ENCODE assay signal across 8 cellular contexts in the genomic region with DNA sequence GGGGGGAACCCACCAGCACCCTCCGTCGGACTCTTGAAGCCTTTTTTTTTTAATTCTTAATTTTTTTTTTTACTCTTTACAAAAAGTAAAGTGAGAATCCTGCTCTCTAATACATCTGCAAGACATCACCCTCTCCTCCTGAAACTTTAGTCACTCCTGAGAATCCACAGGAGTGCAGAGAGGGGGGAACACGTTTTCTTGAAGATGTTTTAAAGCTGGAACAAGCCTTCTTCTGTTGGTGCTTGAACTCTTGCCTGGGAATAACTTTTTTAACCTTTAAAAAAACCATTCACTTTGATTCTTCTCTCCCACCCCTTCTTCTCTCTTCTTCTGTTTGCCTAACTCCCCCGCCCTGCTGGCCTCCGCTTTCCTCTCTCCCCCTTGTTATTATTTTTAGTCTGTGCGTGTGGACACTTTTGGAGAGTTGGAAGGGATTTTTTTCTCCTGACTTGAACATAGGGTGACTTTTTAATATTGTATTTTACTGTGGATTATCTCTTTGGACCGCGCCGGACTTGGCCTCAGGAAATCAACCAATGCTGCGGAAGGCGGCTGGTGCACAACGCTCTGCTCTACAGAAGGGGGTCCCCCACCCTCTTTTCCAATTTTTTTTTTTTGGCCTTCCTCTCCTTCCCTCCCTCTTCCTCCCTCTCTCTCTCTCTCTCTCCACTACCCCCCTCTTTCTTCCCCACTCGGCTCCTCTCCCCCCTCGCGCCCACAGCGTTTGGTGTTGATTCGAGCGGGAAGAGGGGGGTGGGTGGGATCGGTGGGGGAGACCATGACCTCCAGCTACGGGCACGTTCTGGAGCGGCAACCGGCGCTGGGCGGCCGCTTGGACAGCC. TPM values are rescaled to one million over a fixed set of nuclear protein-coding genes. Genes with fewer than 3 reads are reported as not detected.
DNase-seq lines count a peak whose midpoint lies in the region; ATAC-seq and TF ChIP-seq lines count a peak whose summit lies in the region.

A gene (plus strand): TSS at position 691 of the 842 bp plus-strand sequence. CDS start 88 bp downstream, at position 779.

- no peak within 1 kb of the TSS for H2BK15ac ChIP-seq in mesendoderm (replicated peaks; ENCODE audit: low read depth)

- no peak within 1 kb of the TSS for H3K18ac ChIP-seq in mesendoderm (ENCODE audit: low read length)

- H4K5ac ChIP-seq in mesendoderm (ENCODE audit: low read length) = no peak within 1 kb of the TSS

- no peaks in the 10 kb centered on the region for H3K79me1 ChIP-seq in mesendoderm (ENCODE audit: low read length)

- in situ Hi-C loops in transverse colon (cut with MboI; ENCODE audit: low pct_ligation_motif_present in 1 of 4, low pct_unique_long_range_greater_than_20kb in 1 of 4, low sequenced_read_pairs in 3 of 4) (no loop called here), HAP-1 (cut with MboI; ENCODE audit: low sequenced_read_pairs) (no loop called here)

- no peak for TF ChIP-seq EP300 in transverse colon (IDR thresholded peaks at IDR 0.05; ENCODE audit: low read depth)

- peaks cover 92% of the 10 kb centered on the region for H3K27me3 Mint-ChIP-seq in activated CD8-positive, alpha-beta memory T cell treated with anti-CD3 and anti-CD28 coated beads, Interleukin-2, amount 10 ng/mL, durations not matched to agents 7 days and 5 days
- peaks cover 97% of the 10 kb centered on the region for H3K27me3 Mint-ChIP-seq in dendritic cell treated with granulocyte-macrophage colony-stimulating factor and Interleukin-4, amounts not matched to agents 40 ng/mL and 50 ng/mL, for 4 days
- peaks cover 93% of the 10 kb centered on the region for H3K27me3 Mint-ChIP-seq in CD4-positive, alpha-beta T cell

- H4K8ac ChIP-seq in mesendoderm (ENCODE audit: low read depth, low read length) = no peak within 1 kb of the TSS

- no peak within 1 kb of the TSS for H3K23ac ChIP-seq in mesendoderm (ENCODE audit: low read length)

- H3K4me3 Mint-ChIP-seq in activated CD8-positive, alpha-beta memory T cell treated with anti-CD3 and anti-CD28 coated beads, Interleukin-2, amount 10 ng/mL, durations not matched to agents 7 days and 5 days = no peak within 1 kb of the TSS
- peak within 1 kb of the TSS; percentile 8 for H3K4me3 Mint-ChIP-seq in dendritic cell treated with granulocyte-macrophage colony-stimulating factor and Interleukin-4, amounts not matched to agents 40 ng/mL and 50 ng/mL, for 4 days
- no peak within 1 kb of the TSS for H3K4me3 Mint-ChIP-seq in CD4-positive, alpha-beta T cell

- H3K4me3 ChIP-seq in mesendoderm (ENCODE audit: low read length) = no peak within 1 kb of the TSS
- H3K4me3 ChIP-seq in transverse colon = peak within 1 kb of the TSS; percentile 16 to 60 (median 38)
- no peak within 1 kb of the TSS for H3K4me3 ChIP-seq in HAP-1

- H2BK120ac ChIP-seq in mesendoderm (ENCODE audit: low read depth, low read length) = no peak within 1 kb of the TSS

- intact Hi-C loops in dendritic cell treated with granulocyte-macrophage colony-stimulating factor and Interleukin-4, amounts not matched to agents 40 ng/mL and 50 ng/mL, for 4 days (cut with micrococcal nuclease) = no loop called here
- intact Hi-C loops in transverse colon (cut with DNase I; ENCODE audit: low total_unique reads) = no loop called here
- intact Hi-C loops in CD4-positive, alpha-beta T cell (cut with DNase I, micrococcal nuclease) = no loop called here

- H3K4ac ChIP-seq in mesendoderm (ENCODE audit: low read depth, low read length) = no peak within 1 kb of the TSS

- no peak for TF ChIP-seq POLR2A in transverse colon (IDR thresholded peaks at IDR 0.05)

- H3K56ac ChIP-seq in mesendoderm (ENCODE audit: low read length) = peak within 1 kb of the TSS; percentile 22

- H3K36me3 ChIP-seq in mesendoderm (ENCODE audit: control insufficient read depth, insufficient read depth, low read length) (no peaks in the 10 kb centered on the region), transverse colon (no peaks in the 10 kb centered on the region), HAP-1 (replicated peaks) (no peaks in the 10 kb centered on the region)

- H2BK5ac ChIP-seq in mesendoderm (ENCODE audit: low read length) = no peak within 1 kb of the TSS

- H3K9ac ChIP-seq in mesendoderm (ENCODE audit: low read length) = peak within 1 kb of the TSS; percentile 5

- no peaks in the 10 kb centered on the region for H3K36me3 Mint-ChIP-seq in activated CD8-positive, alpha-beta memory T cell treated with anti-CD3 and anti-CD28 coated beads, Interleukin-2, amount 10 ng/mL, durations not matched to agents 7 days and 5 days
- H3K36me3 Mint-ChIP-seq in dendritic cell treated with granulocyte-macrophage colony-stimulating factor and Interleukin-4, amounts not matched to agents 40 ng/mL and 50 ng/mL, for 4 days (ENCODE audit: low read depth) = no peaks in the 10 kb centered on the region
- H3K36me3 Mint-ChIP-seq in CD4-positive, alpha-beta T cell (ENCODE audit: low read depth) = no peaks in the 10 kb centered on the region

- no peaks in the 10 kb centered on the region for H3K79me2 ChIP-seq in mesendoderm (ENCODE audit: control insufficient read depth, insufficient read depth, low read length)

- peaks cover 84% of the 10 kb centered on the region for H3K27me3 ChIP-seq in mesendoderm (ENCODE audit: insufficient read depth, low read length, poor library complexity)
- H3K27me3 ChIP-seq in transverse colon = peaks cover 99% of the 10 kb centered on the region
- peaks cover 97% of the 10 kb centered on the region for H3K27me3 ChIP-seq in CD4-positive, alpha-beta T cell (ENCODE audit: control insufficient read depth, insufficient read depth, low read length)
- H3K27me3 ChIP-seq in HAP-1 (ENCODE audit: low read depth) = no peaks in the 10 kb centered on the region

- no CpG with 5 or more reads among the region's 26 CpGs for WGBS in mesendoderm (ENCODE audit: extremely low coverage, insufficient coverage, low lambda C conversion rate)
- 9% methylated on average over 12 to 26 of the region's 26 CpGs for WGBS in transverse colon (ENCODE audit: low coverage in 1 of 2), 2 donors

- POLR2A ChIA-PET in CD4-positive, alpha-beta T cell (lab: Charles Lee) = no interaction called here

- H3K4me1 ChIP-seq in mesendoderm (ENCODE audit: control insufficient read depth, low read depth, low read length) (peaks cover 2% of the 10 kb centered on the region), transverse colon (peaks cover 10 to 49% (median 35%) of the 10 kb centered on the region in 4 donors), HAP-1 (peaks cover 13% of the 10 kb centered on the region)

- peak within 1 kb of the TSS; percentile 41 for H3K4me2 ChIP-seq in mesendoderm (ENCODE audit: low read length)

- CTCF ChIA-PET in activated CD8-positive, alpha-beta memory T cell treated with anti-CD3 and anti-CD28 coated beads, Interleukin-2, amount 10 ng/mL, durations not matched to agents 7 days and 5 days (lab: Charles Lee) = no interaction called here
- CTCF ChIA-PET in CD4-positive, alpha-beta T cell (lab: Charles Lee) = no interaction called here

- no peak for DNase-seq in activated CD8-positive, alpha-beta memory T cell treated with anti-CD3 and anti-CD28 coated beads, Interleukin-2, amount 10 ng/mL, durations not matched to agents 7 days and 5 days
- DNase-seq in activated CD8-positive, alpha-beta memory T cell treated with anti-CD3 and anti-CD28 coated beads for 24 hours = no peak
- DNase-seq in mesendoderm (no peak), transverse colon (no peak), HAP-1 (ENCODE audit: low spot score in 2 of 2) (no peak)
- DNase-seq in CD4-positive, alpha-beta T cell = no peak

- H3K4me1 Mint-ChIP-seq in activated CD8-positive, alpha-beta memory T cell treated with anti-CD3 and anti-CD28 coated beads, Interleukin-2, amount 10 ng/mL, durations not matched to agents 7 days and 5 days = peaks cover 23% of the 10 kb centered on the region
- peaks cover 18% of the 10 kb centered on the region for H3K4me1 Mint-ChIP-seq in dendritic cell treated with granulocyte-macrophage colony-stimulating factor and Interleukin-4, amounts not matched to agents 40 ng/mL and 50 ng/mL, for 4 days (ENCODE audit: low read depth)
- H3K4me1 Mint-ChIP-seq in CD4-positive, alpha-beta T cell (ENCODE audit: low read depth) = peaks cover 43% of the 10 kb centered on the region

- H3K9me3 ChIP-seq in transverse colon (no peaks in the 10 kb centered on the region), HAP-1 (no peaks in the 10 kb centered on the region)
- no peaks in the 10 kb centered on the region for H3K9me3 ChIP-seq in CD4-positive, alpha-beta T cell (ENCODE audit: control insufficient read depth, low read length)

- H3K9me3 Mint-ChIP-seq in activated CD8-positive, alpha-beta memory T cell treated with anti-CD3 and anti-CD28 coated beads, Interleukin-2, amount 10 ng/mL, durations not matched to agents 7 days and 5 days (ENCODE audit: low read depth) = no peaks in the 10 kb centered on the region
- H3K9me3 Mint-ChIP-seq in dendritic cell treated with granulocyte-macrophage colony-stimulating factor and Interleukin-4, amounts not matched to agents 40 ng/mL and 50 ng/mL, for 4 days = no peaks in the 10 kb centered on the region
- H3K9me3 Mint-ChIP-seq in CD4-positive, alpha-beta T cell = no peaks in the 10 kb centered on the region

- H3K27ac ChIP-seq in mesendoderm (ENCODE audit: low read depth, low read length) = no peak within 1 kb of the TSS
- H3K27ac ChIP-seq in transverse colon = peak within 1 kb of the TSS; percentile 8 to 60 (median 40)
- no peak within 1 kb of the TSS for H3K27ac ChIP-seq in CD4-positive, alpha-beta T cell (ENCODE audit: low read depth, low read length)

- H3K27ac Mint-ChIP-seq in activated CD8-positive, alpha-beta memory T cell treated with anti-CD3 and anti-CD28 coated beads, Interleukin-2, amount 10 ng/mL, durations not matched to agents 7 days and 5 days = peak within 1 kb of the TSS; percentile 32
- H3K27ac Mint-ChIP-seq in dendritic cell treated with granulocyte-macrophage colony-stimulating factor and Interleukin-4, amounts not matched to agents 40 ng/mL and 50 ng/mL, for 4 days = no peak within 1 kb of the TSS
- H3K27ac Mint-ChIP-seq in CD4-positive, alpha-beta T cell = no peak within 1 kb of the TSS

- no peak for TF ChIP-seq CTCF in transverse colon (IDR thresholded peaks at IDR 0.05)
- TF ChIP-seq CTCF in CD4-positive, alpha-beta T cell (IDR thresholded peaks at IDR 0.05) = no peak

- H2AK5ac ChIP-seq in mesendoderm (ENCODE audit: low read length) = no peak within 1 kb of the TSS

- no peak for ATAC-seq in activated CD8-positive, alpha-beta memory T cell treated with anti-CD3 and anti-CD28 coated beads, Interleukin-2, amount 10 ng/mL, durations not matched to agents 7 days and 5 days
- ATAC-seq in CD4-positive, alpha-beta T cell (ENCODE audit: poor library complexity) = no peak
- no peak for ATAC-seq in HG03571 (IDR thresholded peaks at IDR 0.05; ENCODE audit: unreplicated experiment)

RNA-seq across cellular contexts. Expression of the gene that starts here (rescaled TPM):
- not detected for total RNA-seq in activated CD8-positive, alpha-beta memory T cell treated with anti-CD3 and anti-CD28 coated beads, Interleukin-2, amount 10 ng/mL, durations not matched to agents 7 days and 5 days
- polyA plus RNA-seq in mesendoderm (2013, experiment 1 of 2) = 0.08 TPM
- 0.14 TPM for polyA plus RNA-seq in mesendoderm (2013, experiment 2 of 2)
- 1 to 10 TPM in 3 of 4 donors, under 1 TPM in 1; 0.75 to 9.2 (median 2.7) TPM for total RNA-seq in transverse colon
- not detected for total RNA-seq in CD4-positive, alpha-beta T cell

Comparison
In these comparisons a context has a peak if more than half of its experiments do, and no peak if none do; other contexts are left out.
1. H3K27ac ChIP-seq: peak in transverse colon (4 of 4); none in mesendoderm (single experiment) and CD4-positive, alpha-beta T cell (single experiment).
2. H3K4me3 ChIP-seq: peak in transverse colon (4 of 4); none in mesendoderm (single experiment) and HAP-1 (single experiment).